Comparison of ENCODE assay signal across 20 cellular contexts in genomic region chr7:133186060-133186459, GRCh38.
DNase-seq lines count a peak whose midpoint lies in the region; ATAC-seq, FAIRE-seq and TF ChIP-seq lines count a peak whose summit lies in the region.
"Had no signal": no experiment of that assay in that cellular context is flagged by ENCODE, and none has a peak within 500 bp of the region (broad histone marks: within the 10 kb centered on the region; RNA-seq: fewer than 3 reads in every experiment).

No MANE protein-coding gene starts in this region.

- H3K79me1 ChIP-seq in H1 (ENCODE audit: low read depth, low read length): no peaks in the 10 kb centered on the region

- FAIRE-seq in H1 (lab: Jason Lieb, UNC): no peak
- FAIRE-seq: G401.6, K562 had no signal

- H2BK20ac ChIP-seq in H1 (ENCODE audit: low read length): no peak overlapping the region

- H3K27ac ChIP-seq in KMS-11 (peak overlapping the region; percentile 25; the same call in 1 of the 2 replicates), H1 (ENCODE audit: low read depth, low read length) (no peak overlapping the region)
- H3K27ac ChIP-seq: C4-2B, PC-9, RWPE1 had no signal

- ATAC-seq in GM18502 (IDR thresholded peaks at IDR 0.05; ENCODE audit: poor library complexity, unreplicated experiment) (peak; percentile 54), GM21390 (IDR thresholded peaks at IDR 0.05; ENCODE audit: unreplicated experiment) (peak; percentile 54), GM18517 (IDR thresholded peaks at IDR 0.05; ENCODE audit: unreplicated experiment) (no peak)
- ATAC-seq: K562 had no signal

- CTCF ChIA-PET in H1 (lab: Charles Lee; ENCODE audit: partially characterized antibody): interaction anchor here (1.3 kb wide), 1 partner anchor 8 kb away, joined by 4 read pairs; no protein-coding TSS in a partner anchor

- 91% methylated on average over 1 of the region's 1 CpG; no CpG with 5 or more reads in 1 of the 2 experiments for WGBS in H1 (ENCODE audit: extremely low coverage in 1 of 2, insufficient coverage in 1 of 2, insufficient read length in 1 of 2, insufficient replicate concordance in 2 of 2, low coverage in 1 of 2, low lambda C conversion rate in 2 of 2, missing lambda C conversion rate in 1 of 2), 2 experiments

- peak overlapping the region; percentile 17 for H3K4me2 ChIP-seq in KMS-11
- no peak overlapping the region for H3K4me2 ChIP-seq in H1 (ENCODE audit: insufficient read depth in 1 of 2, low read depth in 2 of 2, low read length in 2 of 2)
- H3K4me2 ChIP-seq: PC-9 had no signal

- H3K4me3 ChIP-seq in KMS-11 (IDR thresholded peaks at IDR 0.05; ENCODE audit: insufficient read depth, low read depth, low read length) (no peak overlapping the region), H1 (ENCODE audit: extremely low read depth in 1 of 4, insufficient read depth in 2 of 4, low read depth in 3 of 4, low read length in 4 of 4) (no peak overlapping the region)
- H3K4me3 ChIP-seq: K562, PC-9 had no signal

- POLR2A ChIA-PET in H1 (lab: Charles Lee; ENCODE audit: partially characterized antibody): no interaction called here

- no peak overlapping the region for H4K5ac ChIP-seq in H1 (ENCODE audit: insufficient read length, low read depth, low read length)

- H2BK5ac ChIP-seq in H1 (ENCODE audit: low read depth, low read length): no peak overlapping the region

- no peak for TF ChIP-seq POLR2A in H1 (IDR thresholded peaks at IDR 0.05; ENCODE audit: control extremely low read depth in 1 of 2, low read depth in 2 of 2, low read length in 2 of 2)

- H3K4me1 ChIP-seq in KMS-11 (ENCODE audit: low read depth, poor library complexity, severe bottlenecking) (peaks cover 62% of the 10 kb centered on the region), H1 (replicated peaks in 1 of 4; ENCODE audit: control insufficient read depth in 3 of 4, insufficient read depth in 4 of 4, low read length in 3 of 4) (peaks cover 0 to 11% (median 4%) of the 10 kb centered on the region in 4 experiments; a peak in 5 of 7 replicates)

- H3K9ac ChIP-seq in KMS-11 (no peak overlapping the region), H1 (replicated peaks in 1 of 4; ENCODE audit: extremely low read depth in 1 of 4, low read depth in 3 of 4, low read length in 3 of 4) (no peak overlapping the region)

- H2BK120ac ChIP-seq in H1 (replicated peaks; ENCODE audit: low read depth, low read length): no peak overlapping the region

- no peak overlapping the region for H2AFZ ChIP-seq in KMS-11 (ENCODE audit: low read depth)
- no peak overlapping the region for H2AFZ ChIP-seq in H1 (ENCODE audit: low read length)
- H2AFZ ChIP-seq: PC-9 had no signal

- H4K20me1 ChIP-seq in KMS-11 (ENCODE audit: insufficient read depth) (no peaks in the 10 kb centered on the region), H1 (replicated peaks in 1 of 2; ENCODE audit: control insufficient read depth in 1 of 2, insufficient read depth in 2 of 2, low read length in 2 of 2) (no peaks in the 10 kb centered on the region)

- TF ChIP-seq EP300 in H1 (IDR thresholded peaks at IDR 0.05; ENCODE audit: borderline replicate concordance in 1 of 2, low read depth in 2 of 2, low read length in 2 of 2): no peak

- no peaks in the 10 kb centered on the region; the same call in 1 of the 2 replicates for H3K23me2 ChIP-seq in H1 (ENCODE audit: low read depth, low read length)

- H3K4ac ChIP-seq in H1 (replicated peaks; ENCODE audit: insufficient read length, low read depth, low read length): no peak overlapping the region

- H3K27me3 ChIP-seq in KMS-11 (ENCODE audit: insufficient read depth, low read depth) (no peaks in the 10 kb centered on the region), H1 (replicated peaks in 1 of 4; ENCODE audit: control insufficient read depth in 3 of 4, extremely low read depth in 1 of 4, insufficient read depth in 3 of 4, low read length in 3 of 4) (no peaks in the 10 kb centered on the region)

- no peak overlapping the region for H3K23ac ChIP-seq in H1 (ENCODE audit: insufficient read length)

- no peak overlapping the region for H4K8ac ChIP-seq in H1 (ENCODE audit: extremely low read depth, insufficient read depth, low read length)

- H3K79me2 ChIP-seq in KMS-11 (ENCODE audit: insufficient read depth, low read depth): no peaks in the 10 kb centered on the region
- H3K79me2 ChIP-seq in H1 (ENCODE audit: control insufficient read depth in 1 of 2, insufficient read depth in 2 of 2, low read length in 2 of 2): no peaks in the 10 kb centered on the region

- no peak for TF ChIP-seq RAD21 in H1 (IDR thresholded peaks at IDR 0.05 in 1 of 2, conservative IDR thresholded peaks at IDR 0.05 in 1 of 2; ENCODE audit: low read depth in 2 of 2, low read length in 2 of 2)

- TF ChIP-seq CTCF in KMS-11 (conservative IDR thresholded peaks at IDR 0.05; ENCODE audit: low read depth, low read length) (no peak), H1 (IDR thresholded peaks at IDR 0.05; ENCODE audit: control extremely low read depth in 1 of 3, insufficient read depth in 1 of 3, low read depth in 1 of 3, low read length in 3 of 3) (no peak)

- H3K36me3 ChIP-seq in KMS-11 (ENCODE audit: insufficient read depth) (no peaks in the 10 kb centered on the region), H1 (ENCODE audit: control insufficient read depth in 2 of 4, insufficient read depth in 4 of 4, low read length in 3 of 4) (no peaks in the 10 kb centered on the region)

- H2BK15ac ChIP-seq in H1 (ENCODE audit: low read length): 0 out of 2 replicates have a peak overlapping the region, but pooled peaks have one; percentile 53

- no peak overlapping the region for H4K91ac ChIP-seq in H1 (replicated peaks; ENCODE audit: insufficient read length, low read length)

- H3K56ac ChIP-seq in H1 (replicated peaks; ENCODE audit: insufficient read length, low read depth, low read length): no peak overlapping the region

- no peak overlapping the region for H2AK5ac ChIP-seq in H1 (ENCODE audit: low read depth, low read length)

- H3K18ac ChIP-seq in H1 (ENCODE audit: extremely low read depth, low read length): no peak overlapping the region

- no peaks in the 10 kb centered on the region for H3K9me3 ChIP-seq in H1 (ENCODE audit: insufficient read depth in 2 of 2, low read depth in 1 of 2, low read length in 1 of 2)

- H2BK12ac ChIP-seq in H1 (ENCODE audit: low read depth, low read length): no peak overlapping the region

- DNase-seq in H1 (ENCODE audit: low read depth in 1 of 2, low spot score in 2 of 2): no peak
- DNase-seq in occipital lobe (lab: John Stamatoyannopoulos, UW): no peak
- no peak for DNase-seq in GM19238 (ENCODE audit: insufficient read length, low spot score)
- DNase-seq: ACHN, DND-41, GOT3, NCI-H1436, NCI-H1930, NCI-H524 treated with DMSO at 0.1 percent for 48 hours, PC-9, SIG-M5, T1000 had no signal

- H3K14ac ChIP-seq in H1 (ENCODE audit: insufficient read length): no peak overlapping the region

TF ChIP-seq in H1, 55 proteins besides CTCF, POLR2A, EP300 and RAD21:
- TF ChIP-seq KDM1A (IDR thresholded peaks at IDR 0.05; ENCODE audit: borderline replicate concordance, low read length) (no peak), SP4 (IDR thresholded peaks at IDR 0.05; ENCODE audit: low read length) (no peak), SIN3A (conservative IDR thresholded peaks at IDR 0.05 in 1 of 2, IDR thresholded peaks at IDR 0.05 in 1 of 2; ENCODE audit: low read depth in 1 of 2, low read length in 2 of 2) (no peak), CTBP2 (IDR thresholded peaks at IDR 0.05; ENCODE audit: borderline replicate concordance, insufficient read depth, insufficient read length, low read length) (no peak), JUND (IDR thresholded peaks at IDR 0.05; ENCODE audit: low read length) (no peak), YY1 (IDR thresholded peaks at IDR 0.05; ENCODE audit: low read depth, low read length) (no peak)
